In the genomic region with DNA sequence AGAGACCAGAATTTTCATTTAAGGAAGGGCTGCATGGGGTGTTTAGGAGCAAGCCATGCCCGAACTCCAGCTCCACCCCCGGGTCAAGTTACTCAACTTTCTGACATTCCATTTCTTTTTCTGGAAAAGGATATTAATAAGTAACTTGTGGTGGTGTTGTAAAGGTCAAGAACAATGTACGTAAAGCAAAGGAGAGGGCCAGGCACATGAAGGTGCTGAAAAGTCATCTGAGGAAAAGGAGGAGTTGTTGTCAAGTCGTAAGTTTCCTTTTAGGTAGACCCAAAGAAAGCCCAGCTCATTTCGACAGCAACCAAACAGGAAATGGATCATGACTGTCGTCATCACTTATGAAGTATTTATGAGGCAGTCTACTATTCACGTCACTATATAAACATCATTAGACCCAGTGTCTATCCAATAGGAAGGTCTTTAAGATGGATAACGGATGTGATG, we compare ENCODE assay signal across 16 cellular contexts.
DNase-seq lines count a peak whose midpoint lies in the region; ATAC-seq, FAIRE-seq and TF ChIP-seq lines count a peak whose summit lies in the region.
"Had no signal": no experiment of that assay in that cellular context is flagged by ENCODE, and none has a peak within 500 bp of the region (broad histone marks: within the 10 kb centered on the region; RNA-seq: fewer than 3 reads in every experiment).

No MANE protein-coding gene starts in this region.

- WGBS in heart left ventricle, 4 donors: 41 to 56% (median 47%) methylated on average over 8 of the region's 8 CpGs
- 16% methylated on average over 8 of the region's 8 CpGs for WGBS in HepG2 (ENCODE audit: low lambda C conversion rate)
- WGBS in esophagus squamous epithelium, 2 donors: 54 to 57% methylated on average over 8 of the region's 8 CpGs

- H3F3A ChIP-seq in MM.1S (ENCODE audit: insufficient read depth, low read length): no peaks in the 10 kb centered on the region

- H4K20me1 ChIP-seq in HepG2 (ENCODE audit: insufficient read depth, low read length): no peaks in the 10 kb centered on the region
- H4K20me1 ChIP-seq in MM.1S (ENCODE audit: insufficient read depth, low read length): no peaks in the 10 kb centered on the region

- no peaks in the 10 kb centered on the region for H3K36me3 ChIP-seq in heart left ventricle
- H3K36me3 ChIP-seq in right atrium auricular region: no peaks in the 10 kb centered on the region
- H3K36me3 ChIP-seq in HepG2 (replicated peaks in 1 of 2; ENCODE audit: control insufficient read depth in 1 of 2, insufficient read depth in 2 of 2, low read length in 2 of 2): no peaks in the 10 kb centered on the region
- no peaks in the 10 kb centered on the region for H3K36me3 ChIP-seq in MM.1S (replicated peaks; ENCODE audit: insufficient read depth, low read length)
- H3K36me3 ChIP-seq in esophagus squamous epithelium: no peaks in the 10 kb centered on the region
- H3K36me3 ChIP-seq: upper lobe of left lung had no signal

- no peak overlapping the region for H2AFZ ChIP-seq in HepG2 (ENCODE audit: low read length)
- H2AFZ ChIP-seq in MM.1S (ENCODE audit: low read length): no peak overlapping the region

- intact Hi-C loops in heart left ventricle (cut with DNase I) (loop anchor here in 2 of 10 donors (5.0 to 10.0 kb wide), 2 partner anchors 96 to 133 kb away; no protein-coding TSS in a partner anchor), HepG2 (cut with micrococcal nuclease; ENCODE audit: unreplicated experiment) (no loop called here), esophagus squamous epithelium (cut with DNase I) (no loop called here)

- TF ChIP-seq POLR2A in heart left ventricle (IDR thresholded peaks at IDR 0.05) (no peak), HepG2 (IDR thresholded peaks at IDR 0.05; ENCODE audit: insufficient read depth in 1 of 2, low read depth in 2 of 2, low read length in 2 of 2) (no peak), esophagus squamous epithelium (IDR thresholded peaks at IDR 0.05) (no peak)

- TF ChIP-seq EP300 in HepG2 (IDR thresholded peaks at IDR 0.05; ENCODE audit: low read depth in 2 of 2, low read length in 2 of 2): no peak
- TF ChIP-seq EP300 in HepG2 (CRISPR knock-in tag; IDR thresholded peaks at IDR 0.05; ENCODE audit: borderline replicate concordance): no peak

- H3K27ac ChIP-seq in heart left ventricle (peak overlapping the region in 11 of 12 donors; percentile 10 to 80 (median 54)), right atrium auricular region (peak overlapping the region in 1 of 2 donors; percentile 68), HepG2 (ENCODE audit: extremely low read length, insufficient read depth, low read length) (no peak overlapping the region), MM.1S (ENCODE audit: low read length) (no peak overlapping the region), esophagus squamous epithelium (no peak overlapping the region)
- H3K27ac ChIP-seq: parathyroid adenoma, SK-N-MC, upper lobe of left lung had no signal

- no peaks in the 10 kb centered on the region for H3K9me3 Mint-ChIP-seq in chondrocyte (ENCODE audit: low read depth)
- H3K9me3 Mint-ChIP-seq: activated CD4-positive, alpha-beta T cell treated with anti-CD3 and anti-CD28 coated beads, Interleukin-2, amount 10 ng/mL, durations not matched to agents 7 days and 5 days had no signal

- no peak for TF ChIP-seq RAD21 in HepG2 (CRISPR knock-in tag; IDR thresholded peaks at IDR 0.05)

- H3K27me3 ChIP-seq in heart left ventricle (no peaks in the 10 kb centered on the region), right atrium auricular region (no peaks in the 10 kb centered on the region), HepG2 (ENCODE audit: control insufficient read depth in 1 of 2, insufficient read depth in 2 of 2, low read length in 2 of 2) (no peaks in the 10 kb centered on the region), MM.1S (replicated peaks; ENCODE audit: insufficient read depth, low read length) (no peaks in the 10 kb centered on the region), esophagus squamous epithelium (no peaks in the 10 kb centered on the region)
- H3K27me3 ChIP-seq: upper lobe of left lung had no signal

- H3K27me3 Mint-ChIP-seq in chondrocyte (ENCODE audit: low read depth): no peaks in the 10 kb centered on the region
- H3K27me3 Mint-ChIP-seq: activated CD4-positive, alpha-beta T cell treated with anti-CD3 and anti-CD28 coated beads, Interleukin-2, amount 10 ng/mL, durations not matched to agents 7 days and 5 days had no signal

- POLR2A ChIA-PET in HepG2 (lab: Yijun Ruan, JAX): no interaction called here

- peaks cover 22% of the 10 kb centered on the region for H3K4me1 Mint-ChIP-seq in chondrocyte (ENCODE audit: low read depth)
- H3K4me1 Mint-ChIP-seq: activated CD4-positive, alpha-beta T cell treated with anti-CD3 and anti-CD28 coated beads, Interleukin-2, amount 10 ng/mL, durations not matched to agents 7 days and 5 days had no signal

- no peak overlapping the region for H3K4me2 ChIP-seq in HepG2 (ENCODE audit: low read depth, low read length)
- H3K4me2 ChIP-seq in MM.1S (ENCODE audit: low read depth, low read length): no peak overlapping the region

- no peak overlapping the region for H3K4me3 Mint-ChIP-seq in chondrocyte (ENCODE audit: unreplicated experiment)
- H3K4me3 Mint-ChIP-seq: activated CD4-positive, alpha-beta T cell treated with anti-CD3 and anti-CD28 coated beads, Interleukin-2, amount 10 ng/mL, durations not matched to agents 7 days and 5 days had no signal

- no peaks in the 10 kb centered on the region for H3K9me2 ChIP-seq in MM.1S (replicated peaks; ENCODE audit: insufficient read depth, low read length)

- CTCF ChIA-PET in HepG2 (lab: Yijun Ruan, JAX; ENCODE audit: low intra/inter-chr PET ratio, low total read pairs): no interaction called here

- no peak for FAIRE-seq in HepG2 (lab: Jason Lieb, UNC)

- no peaks in the 10 kb centered on the region for H3K36me3 Mint-ChIP-seq in chondrocyte (ENCODE audit: low read depth)

- no peak for DNase-seq in heart left ventricle
- DNase-seq in right atrium auricular region (ENCODE audit: low spot score): no peak
- DNase-seq in chondrocyte (ENCODE audit: low spot score): no peak
- no peak for DNase-seq in HepG2 (ENCODE audit: low spot score)
- no peak for DNase-seq in stimulated activated naive CD8-positive, alpha-beta T cell treated with anti-CD3 and anti-CD28 coated beads, Interleukin-15, Interleukin-2, amounts not matched to agents 100 U/mL and 50 U/mL, for 24 hours
- DNase-seq in MM.1S: no peak
- no peak for DNase-seq in esophagus squamous epithelium (lab: John Stamatoyannopoulos, UW)
- DNase-seq: activated CD4-positive, alpha-beta T cell treated with anti-CD3 and anti-CD28 coated beads, Interleukin-2, amount 10 ng/mL, durations not matched to agents 7 days and 5 days; effector CD4-positive, alpha-beta T cell; GF-D8; NCI-H1048; NCI-H748 treated with DMSO at 0.1 percent for 48 hours had no signal

- H3K79me2 ChIP-seq in HepG2 (ENCODE audit: insufficient read depth, low read length) (no peaks in the 10 kb centered on the region), MM.1S (ENCODE audit: low read length) (no peaks in the 10 kb centered on the region)
- H3K79me2 ChIP-seq: parathyroid adenoma had no signal

- ATAC-seq in heart left ventricle (peak in 2 of 4 donors; percentile 10 to 66), HepG2 (no peak; the same call in 2 of the 3 replicates), HG03520 (IDR thresholded peaks at IDR 0.05; ENCODE audit: unreplicated experiment) (no peak)
- ATAC-seq in stimulated activated naive CD8-positive, alpha-beta T cell treated with anti-CD3 and anti-CD28 coated beads, Interleukin-15, Interleukin-2, amounts not matched to agents 100 U/mL and 50 U/mL, for 24 hours: no peak

- no peaks in the 10 kb centered on the region for H3K9me3 ChIP-seq in heart left ventricle
- no peaks in the 10 kb centered on the region for H3K9me3 ChIP-seq in right atrium auricular region
- H3K9me3 ChIP-seq in HepG2 (ENCODE audit: low read length): no peaks in the 10 kb centered on the region
- H3K9me3 ChIP-seq in MM.1S (replicated peaks; ENCODE audit: insufficient read depth, low read length): no peaks in the 10 kb centered on the region
- no peaks in the 10 kb centered on the region for H3K9me3 ChIP-seq in esophagus squamous epithelium
- H3K9me3 ChIP-seq: upper lobe of left lung had no signal

- no TSS peak for BruUV-seq in HepG2 (replicated peaks; lab: Mats Ljungman, UMichigan)

- H3K9ac ChIP-seq in HepG2 (ENCODE audit: insufficient read depth, low read depth, low read length) (no peak overlapping the region), MM.1S (ENCODE audit: low read length) (no peak overlapping the region)
- H3K9ac ChIP-seq: parathyroid adenoma had no signal

- TF ChIP-seq CTCF in heart left ventricle (IDR thresholded peaks at IDR 0.05) (no peak), right atrium auricular region (IDR thresholded peaks at IDR 0.05) (no peak), chondrocyte (IDR thresholded peaks at IDR 0.05) (no peak), HepG2 (CRISPR knock-in tag; IDR thresholded peaks at IDR 0.05) (no peak), MM.1S (IDR thresholded peaks at IDR 0.05; ENCODE audit: low read length) (no peak), esophagus squamous epithelium (IDR thresholded peaks at IDR 0.05) (no peak)

- peak overlapping the region; percentile 73 for H3K27ac Mint-ChIP-seq in chondrocyte (ENCODE audit: unreplicated experiment)
- H3K27ac Mint-ChIP-seq: activated CD4-positive, alpha-beta T cell treated with anti-CD3 and anti-CD28 coated beads, Interleukin-2, amount 10 ng/mL, durations not matched to agents 7 days and 5 days had no signal

- H3K4me3 ChIP-seq in heart left ventricle (no peak overlapping the region), right atrium auricular region (no peak overlapping the region), HepG2 (replicated peaks in 1 of 3; ENCODE audit: insufficient read depth in 1 of 3, low read depth in 2 of 3, low read length in 3 of 3) (no peak overlapping the region), MM.1S (ENCODE audit: low read length) (no peak overlapping the region), esophagus squamous epithelium (no peak overlapping the region)
- H3K4me3 ChIP-seq: SK-N-MC, upper lobe of left lung had no signal

- H3K4me1 ChIP-seq in heart left ventricle: peaks cover 0 to 24% (median 9%) of the 10 kb centered on the region in 12 donors
- H3K4me1 ChIP-seq in right atrium auricular region: peaks cover 0 to 7% of the 10 kb centered on the region in 2 donors
- H3K4me1 ChIP-seq in HepG2 (ENCODE audit: insufficient read depth, low read length): peaks cover 8% of the 10 kb centered on the region; the same call in 1 of the 2 replicates
- H3K4me1 ChIP-seq in MM.1S (ENCODE audit: low read length): peaks cover 8% of the 10 kb centered on the region
- H3K4me1 ChIP-seq in esophagus squamous epithelium: no peaks in the 10 kb centered on the region
- H3K4me1 ChIP-seq: parathyroid adenoma had no signal

- in situ Hi-C loops in HepG2 (cut with HindIII; ENCODE audit: extremely low pct_ligation_motif_present, low pct_unique_long_range_greater_than_20kb): no loop called here

TF ChIP-seq in HepG2, 621 proteins besides CTCF, POLR2A, EP300 and RAD21 (continues in another document):
- no peak for TF ChIP-seq ZBTB3 (CRISPR knock-in tag; IDR thresholded peaks at IDR 0.05; ENCODE audit: borderline replicate concordance, low read depth)
- TF ChIP-seq SOX13 (IDR thresholded peaks at IDR 0.05): no peak
- peak in 1 of 2 experiments; percentile 19; a peak in 1 of 4 replicates for TF ChIP-seq SOX13 (CRISPR knock-in tag; conservative IDR thresholded peaks at IDR 0.05 in 1 of 2, IDR thresholded peaks at IDR 0.05 in 1 of 2)
- TF ChIP-seq ZBTB21 (CRISPR knock-in tag; IDR thresholded peaks at IDR 0.05): 0 out of 2 replicates have a peak, but pooled peaks have one; percentile 42

Comparison
In these comparisons a context has a peak if more than half of its experiments do, and no peak if none do; other contexts are left out.
1. H3K27ac ChIP-seq: peak in heart left ventricle (11 of 12); none in HepG2 (single experiment), MM.1S (single experiment) and esophagus squamous epithelium (0 of 4).